Comparison of ENCODE assay signal across 19 cellular contexts in genomic region chr1:91866425-91866824, GRCh38. TPM values are rescaled to one million over a fixed set of nuclear protein-coding genes. Genes with fewer than 3 reads are reported as not detected.
A peak's percentile ranks its signal among the peaks of the same experiment; 100 is the strongest.
DNase-seq lines count a peak whose midpoint lies in the region; ATAC-seq and TF ChIP-seq lines count a peak whose summit lies in the region.
"Had no signal": no experiment of that assay in that cellular context is flagged by ENCODE, and none has a peak within 500 bp of the region (broad histone marks: within the 10 kb centered on the region; RNA-seq: fewer than 3 reads in every experiment).

No MANE protein-coding gene starts in this region.

- intact Hi-C loops in esophagus muscularis mucosa (cut with DNase I), result no loop called here
- intact Hi-C loops in natural killer cell (cut with micrococcal nuclease), result no loop called here

- H3K4me1 ChIP-seq in HEK293 (ENCODE audit: control insufficient read depth, insufficient read depth, low read length), result peaks cover 18% of the 10 kb centered on the region
- peaks cover 28 to 88% (median 84%) of the 10 kb centered on the region in 4 donors for H3K4me1 ChIP-seq in esophagus muscularis mucosa
- H3K4me1 ChIP-seq in subcutaneous abdominal adipose tissue (ENCODE audit: control insufficient read depth in 5 of 5, insufficient read depth in 5 of 5, low read length in 5 of 5), result peaks cover 2 to 51% (median 31%) of the 10 kb centered on the region in 5 donors
- H3K4me1 ChIP-seq: Peyer's patch had no signal

- peaks cover 83 to 86% of the 10 kb centered on the region in 2 donors for H3K4me1 Mint-ChIP-seq in natural killer cell
- H3K4me1 Mint-ChIP-seq: H9 had no signal

- H3K27ac ChIP-seq in HEK293 (ENCODE audit: extremely low read depth, low read depth, low read length) (no peak overlapping the region), esophagus muscularis mucosa (replicated peaks in 1 of 4) (peak overlapping the region in 3 of 4 donors; percentile 31 to 51 (median 45)), subcutaneous abdominal adipose tissue (ENCODE audit: low read depth, low read length) (peak overlapping the region; percentile 66)
- H3K27ac ChIP-seq: C4-2B, GM23248, Peyer's patch had no signal

- no peaks in the 10 kb centered on the region for H3K9me3 Mint-ChIP-seq in natural killer cell
- H3K9me3 Mint-ChIP-seq: H9 had no signal

- H3K4me3 Mint-ChIP-seq in natural killer cell, result peak overlapping the region; percentile 45
- H3K4me3 Mint-ChIP-seq: H9 had no signal

- H3K9ac ChIP-seq in subcutaneous abdominal adipose tissue (ENCODE audit: low read length in 5 of 5), result no peak overlapping the region
- H3K9ac ChIP-seq: GM23248 had no signal

- H3K36me3 ChIP-seq in HEK293 (ENCODE audit: control insufficient read depth in 2 of 2, insufficient read depth in 1 of 2, low read length in 2 of 2) (no peaks in the 10 kb centered on the region), esophagus muscularis mucosa (peaks cover 0 to under 1% (median 0%) of the 10 kb centered on the region in 4 donors), subcutaneous abdominal adipose tissue (ENCODE audit: control insufficient read depth in 5 of 5, insufficient read depth in 5 of 5, low read length in 5 of 5) (peaks cover 0 to under 1% (median 0%) of the 10 kb centered on the region in 5 donors)
- H3K36me3 ChIP-seq: Peyer's patch had no signal

- no peak for TF ChIP-seq POLR2A in esophagus muscularis mucosa (IDR thresholded peaks at IDR 0.05; ENCODE audit: low read depth)

- TF ChIP-seq CTCF in HEK293 (tag by site-specific recombination; IDR thresholded peaks at IDR 0.05) (no peak), esophagus muscularis mucosa (IDR thresholded peaks at IDR 0.05) (no peak), natural killer cell (IDR thresholded peaks at IDR 0.05) (no peak)

- no peaks in the 10 kb centered on the region for H3K27me3 Mint-ChIP-seq in natural killer cell (ENCODE audit: low read depth in 2 of 2)

- ATAC-seq in natural killer cell, result no peak

- 77% methylated on average over 5 of the region's 5 CpGs for WGBS in esophagus muscularis mucosa

- H3K4me3 ChIP-seq in HEK293 (ENCODE audit: low read depth, low read length), result no peak overlapping the region
- H3K4me3 ChIP-seq in esophagus muscularis mucosa, result no peak overlapping the region
- H3K4me3 ChIP-seq in subcutaneous abdominal adipose tissue (ENCODE audit: low read depth in 1 of 5, low read length in 5 of 5), result no peak overlapping the region
- H3K4me3 ChIP-seq: GM23248, Peyer's patch had no signal

- H3K9me3 ChIP-seq in HEK293 (ENCODE audit: control insufficient read depth, insufficient read depth, low read depth, low read length) (no peaks in the 10 kb centered on the region), esophagus muscularis mucosa (no peaks in the 10 kb centered on the region), subcutaneous abdominal adipose tissue (ENCODE audit: control insufficient read depth in 5 of 5, low read length in 5 of 5) (no peaks in the 10 kb centered on the region)
- H3K9me3 ChIP-seq: Peyer's patch had no signal

- H3K36me3 Mint-ChIP-seq in natural killer cell, result no peaks in the 10 kb centered on the region

- no peak for TF ChIP-seq EP300 in esophagus muscularis mucosa (IDR thresholded peaks at IDR 0.05)

- H3K27me3 ChIP-seq in esophagus muscularis mucosa (no peaks in the 10 kb centered on the region), subcutaneous abdominal adipose tissue (ENCODE audit: control insufficient read depth in 5 of 5, insufficient read depth in 4 of 5, low read length in 5 of 5) (no peaks in the 10 kb centered on the region)
- H3K27me3 ChIP-seq: Peyer's patch had no signal

- CTCF ChIA-PET in HEK293 (lab: Yijun Ruan, JAX), result interaction anchor here (0.9 to 1.4 kb wide), 3 partner anchors 17 to 130 kb away, joined by 3 to 5 read pairs (median 4); no protein-coding TSS in a partner anchor

- peak overlapping the region; percentile 85 to 91 for H3K27ac Mint-ChIP-seq in natural killer cell

- DNase-seq in esophagus muscularis mucosa (ENCODE audit: extremely low spot score) (no peak), natural killer cell (no peak), NCI-H524 (lab: John Stamatoyannopoulos, UW) (no peak), NCI-H2196 treated with DMSO at 0.1 percent for 48 hours (lab: John Stamatoyannopoulos, UW; ENCODE audit: unreplicated experiment) (no peak)
- no peak for DNase-seq in activated CD4-positive, alpha-beta T cell treated with anti-CD3 and anti-CD28 coated beads for 1 hour
- DNase-seq: GM23248, H9, KG1, NCI-H1092 treated with DMSO at 0.1 percent for 48 hours, NCI-H1436 treated with DMSO at 0.1 percent for 48 hours, NCI-H1930, NCI-H226, NCI-H510A treated with DMSO at 0.1 percent for 48 hours, NCI-H774, Peyer's patch had no signal

- POLR2A ChIA-PET in HEK293 (lab: Yijun Ruan, JAX), result interaction anchor here (0.8 kb wide), 1 partner anchor 20 kb away, joined by 4 read pairs; the partner anchor contains the start of gene TGFBR3

TF ChIP-seq in HEK293, 187 proteins besides CTCF, POLR2A, EP300 and RAD21:
- TF ChIP-seq INSM2 (tag by site-specific recombination; IDR thresholded peaks at IDR 0.05) (no peak), ZNF596 (tag by site-specific recombination; IDR thresholded peaks at IDR 0.05) (no peak), BCL6B (tag by site-specific recombination; IDR thresholded peaks at IDR 0.05) (no peak), ZNF175 (tag by site-specific recombination; IDR thresholded peaks at IDR 0.05) (no peak), ZNF645 (tag by site-specific recombination; IDR thresholded peaks at IDR 0.05) (no peak), TRIM28 (IDR thresholded peaks at IDR 0.05; ENCODE audit: borderline replicate concordance, low read length) (peak; percentile 55; the same call in 1 of the 2 replicates), ZNF211 (tag by site-specific recombination; IDR thresholded peaks at IDR 0.05; ENCODE audit: low read depth) (no peak)

RNA-seq across cellular contexts. Expression of gene TGFBR3, which starts 19.5 kb away (rescaled TPM):
- 100 to 1,000 TPM; 176 to 262 (median 188) TPM for total RNA-seq in esophagus muscularis mucosa
- total RNA-seq in natural killer cell, result 100 to 1,000 TPM; 225 to 274 (median 243) TPM
- total RNA-seq: OCI-LY7 had no signal
